Comparison of ENCODE assay signal across 8 cellular contexts in the genomic region with DNA sequence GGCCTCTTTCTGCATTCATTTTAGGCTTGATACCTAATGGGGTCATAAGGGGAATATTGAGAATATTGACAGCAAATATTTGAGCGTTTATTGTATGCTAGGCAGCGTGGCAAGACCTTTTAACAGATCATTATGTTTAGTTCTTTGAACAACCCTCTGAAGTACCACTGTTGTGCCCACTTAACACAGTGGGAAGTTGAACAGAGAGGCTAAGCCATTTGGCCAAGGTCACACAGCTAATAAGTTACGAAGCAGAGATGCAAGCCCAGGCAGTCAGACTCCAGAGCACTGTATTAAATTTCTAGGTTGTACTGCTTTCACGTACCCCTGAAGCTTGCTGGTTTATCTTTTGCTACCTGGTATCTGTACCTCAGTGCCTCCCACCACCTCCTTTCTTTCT. TPM values are rescaled to one million over a fixed set of nuclear protein-coding genes. Genes with fewer than 3 reads are reported as not detected.
DNase-seq lines count a peak whose midpoint lies in the region; ATAC-seq, FAIRE-seq and TF ChIP-seq lines count a peak whose summit lies in the region.

No MANE protein-coding gene starts in this region.

- TF ChIP-seq CTCF in right atrium auricular region (IDR thresholded peaks at IDR 0.05) = no peak
- TF ChIP-seq CTCF in breast epithelium (IDR thresholded peaks at IDR 0.05) = no peak
- no peak for TF ChIP-seq CTCF in mesothelial cell of epicardium (IDR thresholded peaks at IDR 0.05; ENCODE audit: unreplicated experiment)
- no peak for TF ChIP-seq CTCF in vagina (IDR thresholded peaks at IDR 0.05)

- no peak for ATAC-seq in left ventricle myocardium superior

- H3K4me3 Mint-ChIP-seq in mesothelial cell of epicardium = peak overlapping the region; percentile 81

- no peaks in the 10 kb centered on the region for H3K9me3 Mint-ChIP-seq in mesothelial cell of epicardium

- intact Hi-C loops in left ventricle myocardium superior (cut with micrococcal nuclease) = no loop called here
- intact Hi-C loops in breast epithelium (cut with DNase I; ENCODE audit: low total_unique reads) = no loop called here
- intact Hi-C loops in vagina (cut with DNase I) = no loop called here

- H3K4me1 ChIP-seq in right atrium auricular region = peaks cover 0 to 51% of the 10 kb centered on the region in 2 donors
- H3K4me1 ChIP-seq in breast epithelium = peaks cover 6 to 13% of the 10 kb centered on the region in 2 donors
- H3K4me1 ChIP-seq in vagina = peaks cover 59% of the 10 kb centered on the region

- H3K9me3 ChIP-seq in right atrium auricular region = no peaks in the 10 kb centered on the region
- no peaks in the 10 kb centered on the region for H3K9me3 ChIP-seq in breast epithelium
- H3K9me3 ChIP-seq in vagina = no peaks in the 10 kb centered on the region

- peak overlapping the region; percentile 99 to 100 for H3K27ac ChIP-seq in right atrium auricular region
- H3K27ac ChIP-seq in breast epithelium = peak overlapping the region; percentile 100
- H3K27ac ChIP-seq in vagina = peak overlapping the region; percentile 100

- no peaks in the 10 kb centered on the region for H3K27me3 Mint-ChIP-seq in mesothelial cell of epicardium (ENCODE audit: low read depth)

- H3K27me3 ChIP-seq in right atrium auricular region (no peaks in the 10 kb centered on the region), breast epithelium (no peaks in the 10 kb centered on the region), vagina (no peaks in the 10 kb centered on the region)

- FAIRE-seq in H54 (lab: Jason Lieb, UNC) = no peak

- DNase-seq in right atrium auricular region (ENCODE audit: low spot score) (no peak), left ventricle myocardium superior (no peak), breast epithelium (ENCODE audit: low spot score in 2 of 2) (no peak), mesothelial cell of epicardium (ENCODE audit: low spot score in 2 of 2, unreplicated experiment in 2 of 2) (no peak), vagina (ENCODE audit: extremely low spot score in 2 of 2) (no peak), H54 (ENCODE audit: insufficient read length, low spot score) (no peak), T1000 (lab: John Stamatoyannopoulos, UW) (no peak)
- DNase-seq in activated CD8-positive, alpha-beta memory T cell treated with anti-CD3 and anti-CD28 coated beads, Interleukin-2, amount 50 U/mL, for 4 hours = no peak

- H3K4me3 ChIP-seq in right atrium auricular region = peak overlapping the region; percentile 95 to 100
- H3K4me3 ChIP-seq in breast epithelium = peak overlapping the region; percentile 99 to 100 (median 99)
- H3K4me3 ChIP-seq in vagina = peak overlapping the region; percentile 98 to 100

- no peaks in the 10 kb centered on the region for H3K36me3 Mint-ChIP-seq in mesothelial cell of epicardium

- H3K27ac Mint-ChIP-seq in mesothelial cell of epicardium = peak overlapping the region; percentile 92

- peaks cover 40% of the 10 kb centered on the region for H3K4me1 Mint-ChIP-seq in mesothelial cell of epicardium

- TF ChIP-seq POLR2A in breast epithelium (IDR thresholded peaks at IDR 0.05) = no peak
- TF ChIP-seq POLR2A in vagina (IDR thresholded peaks at IDR 0.05) = no peak
- no peak for TF ChIP-seq POLR2A in H54 (IDR thresholded peaks at IDR 0.05; ENCODE audit: low read depth, low read length)

- H3K36me3 ChIP-seq in right atrium auricular region (peaks cover 4% of the 10 kb centered on the region), breast epithelium (no peaks in the 10 kb centered on the region), vagina (no peaks in the 10 kb centered on the region)

RNA-seq across cellular contexts. Expression of gene RAB7A, which starts 1.1 kb away (rescaled TPM):
- total RNA-seq in right atrium auricular region (100 to 1,000 TPM; 123 to 135 TPM), left ventricle myocardium superior (250 TPM), breast epithelium (100 to 1,000 TPM; 105 to 114 (median 110) TPM), mesothelial cell of epicardium (133 to 136 TPM (median 135 TPM) in 3 replicates), vagina (122 TPM)
